1 cellular context compared by ENCODE assay signal in genomic region chr18:51070545-51070944, GRCh38.
TF ChIP-seq lines count a peak whose summit lies in the region.

No MANE protein-coding gene starts in this region.

TF ChIP-seq in SK-N-SH, 30 proteins besides CTCF, POLR2A, EP300 and RAD21 (continued from another document):
- TF ChIP-seq TCF12 (IDR thresholded peaks at IDR 0.05) (peak; percentile 69), FOSL2 (IDR thresholded peaks at IDR 0.05; ENCODE audit: borderline replicate concordance, low read depth) (peak; percentile 74; the same call in 1 of the 2 replicates), NFIC (IDR thresholded peaks at IDR 0.05; ENCODE audit: borderline replicate concordance) (peak; percentile 30; the same call in 1 of the 2 replicates), NRF1 (IDR thresholded peaks at IDR 0.05; ENCODE audit: low read depth, low read length) (no peak), TAF1 (IDR thresholded peaks at IDR 0.05; ENCODE audit: borderline replicate concordance, low read depth, low read length) (0 out of 2 replicates have a peak, but pooled peaks have one; percentile 14), PBX3 (IDR thresholded peaks at IDR 0.05) (peak; percentile 76), CHD2 (IDR thresholded peaks at IDR 0.05; ENCODE audit: low read length, partially characterized antibody) (no peak), YY1 (IDR thresholded peaks at IDR 0.05; ENCODE audit: low read depth) (no peak), SIN3A (IDR thresholded peaks at IDR 0.05; ENCODE audit: borderline replicate concordance, low read depth, low read length) (0 out of 2 replicates have a peak, but pooled peaks have one; percentile 29), RFX5 (IDR thresholded peaks at IDR 0.05; ENCODE audit: low read length) (no peak), GATA2 (CRISPR knock-in tag; IDR thresholded peaks at IDR 0.05) (no peak), FOXJ3 (CRISPR knock-in tag; IDR thresholded peaks at IDR 0.05) (no peak), SMC3 (IDR thresholded peaks at IDR 0.05; ENCODE audit: low read depth, low read length) (no peak), JUND (IDR thresholded peaks at IDR 0.05) (peak; percentile 67; the same call in 1 of the 2 replicates), FOXM1 (IDR thresholded peaks at IDR 0.05; ENCODE audit: low read depth) (no peak), MAX (IDR thresholded peaks at IDR 0.05; ENCODE audit: low read depth) (peak; percentile 75), RXRA (IDR thresholded peaks at IDR 0.05; ENCODE audit: borderline replicate concordance, low read depth) (no peak; the same call in 1 of the 2 replicates), REST (IDR thresholded peaks at IDR 0.05; ENCODE audit: low read depth, low read length) (no peak), ELF1 (IDR thresholded peaks at IDR 0.05) (no peak), TEAD4 (IDR thresholded peaks at IDR 0.05; ENCODE audit: borderline replicate concordance, insufficient read depth) (0 out of 2 replicates have a peak, but pooled peaks have one; percentile 40), EZH2phosphoT487 (IDR thresholded peaks at IDR 0.05; ENCODE audit: borderline replicate concordance, low read depth) (no peak)
